In the genomic region with DNA sequence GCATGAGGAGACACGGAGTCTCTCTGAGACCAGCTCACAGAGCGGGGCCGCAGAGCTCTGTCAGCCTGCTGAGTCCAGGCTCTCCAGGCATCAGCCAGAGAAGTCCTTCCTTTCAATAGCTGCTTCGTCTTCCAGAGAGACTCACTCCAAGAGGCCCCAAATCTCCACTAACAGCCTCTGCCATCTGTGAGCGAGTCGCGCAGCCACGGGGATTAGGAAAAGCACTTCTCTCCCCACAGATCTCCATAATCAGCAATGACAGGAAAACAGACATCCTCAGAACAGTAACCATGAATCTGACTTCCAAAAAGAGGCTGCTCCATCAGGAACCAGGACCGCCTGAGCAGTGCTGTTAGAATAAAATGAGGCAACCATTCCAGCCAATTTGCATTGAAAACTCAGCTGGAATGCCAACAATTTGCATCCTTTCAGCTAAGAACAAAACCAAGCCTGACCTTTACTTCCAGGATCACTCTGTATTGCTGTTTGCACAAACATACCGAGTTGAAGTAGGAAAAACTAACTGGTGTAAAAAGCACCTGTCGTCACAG, we compare ENCODE assay signal across 2 cellular contexts.
A peak's percentile ranks its signal among the peaks of the same experiment; 100 is the strongest.
TF ChIP-seq lines count a peak whose summit lies in the region.

No MANE protein-coding gene starts in this region.

TF ChIP-seq in GM23338, 12 proteins besides CTCF, POLR2A, EP300 and RAD21:
- TF ChIP-seq NANOG (IDR thresholded peaks at IDR 0.05; ENCODE audit: borderline replicate concordance), result peak; percentile 78
- TF ChIP-seq EZH2phosphoT487 (IDR thresholded peaks at IDR 0.05; ENCODE audit: unreplicated experiment), result no peak
- TF ChIP-seq ZNF114 (CRISPR knock-in tag; IDR thresholded peaks at IDR 0.05), result no peak
- no peak for TF ChIP-seq CREB1 (CRISPR knock-in tag; IDR thresholded peaks at IDR 0.05; ENCODE audit: low read depth)
- no peak for TF ChIP-seq ZNF331 (CRISPR knock-in tag; IDR thresholded peaks at IDR 0.05; ENCODE audit: low read depth)
- TF ChIP-seq, protein P1, sequence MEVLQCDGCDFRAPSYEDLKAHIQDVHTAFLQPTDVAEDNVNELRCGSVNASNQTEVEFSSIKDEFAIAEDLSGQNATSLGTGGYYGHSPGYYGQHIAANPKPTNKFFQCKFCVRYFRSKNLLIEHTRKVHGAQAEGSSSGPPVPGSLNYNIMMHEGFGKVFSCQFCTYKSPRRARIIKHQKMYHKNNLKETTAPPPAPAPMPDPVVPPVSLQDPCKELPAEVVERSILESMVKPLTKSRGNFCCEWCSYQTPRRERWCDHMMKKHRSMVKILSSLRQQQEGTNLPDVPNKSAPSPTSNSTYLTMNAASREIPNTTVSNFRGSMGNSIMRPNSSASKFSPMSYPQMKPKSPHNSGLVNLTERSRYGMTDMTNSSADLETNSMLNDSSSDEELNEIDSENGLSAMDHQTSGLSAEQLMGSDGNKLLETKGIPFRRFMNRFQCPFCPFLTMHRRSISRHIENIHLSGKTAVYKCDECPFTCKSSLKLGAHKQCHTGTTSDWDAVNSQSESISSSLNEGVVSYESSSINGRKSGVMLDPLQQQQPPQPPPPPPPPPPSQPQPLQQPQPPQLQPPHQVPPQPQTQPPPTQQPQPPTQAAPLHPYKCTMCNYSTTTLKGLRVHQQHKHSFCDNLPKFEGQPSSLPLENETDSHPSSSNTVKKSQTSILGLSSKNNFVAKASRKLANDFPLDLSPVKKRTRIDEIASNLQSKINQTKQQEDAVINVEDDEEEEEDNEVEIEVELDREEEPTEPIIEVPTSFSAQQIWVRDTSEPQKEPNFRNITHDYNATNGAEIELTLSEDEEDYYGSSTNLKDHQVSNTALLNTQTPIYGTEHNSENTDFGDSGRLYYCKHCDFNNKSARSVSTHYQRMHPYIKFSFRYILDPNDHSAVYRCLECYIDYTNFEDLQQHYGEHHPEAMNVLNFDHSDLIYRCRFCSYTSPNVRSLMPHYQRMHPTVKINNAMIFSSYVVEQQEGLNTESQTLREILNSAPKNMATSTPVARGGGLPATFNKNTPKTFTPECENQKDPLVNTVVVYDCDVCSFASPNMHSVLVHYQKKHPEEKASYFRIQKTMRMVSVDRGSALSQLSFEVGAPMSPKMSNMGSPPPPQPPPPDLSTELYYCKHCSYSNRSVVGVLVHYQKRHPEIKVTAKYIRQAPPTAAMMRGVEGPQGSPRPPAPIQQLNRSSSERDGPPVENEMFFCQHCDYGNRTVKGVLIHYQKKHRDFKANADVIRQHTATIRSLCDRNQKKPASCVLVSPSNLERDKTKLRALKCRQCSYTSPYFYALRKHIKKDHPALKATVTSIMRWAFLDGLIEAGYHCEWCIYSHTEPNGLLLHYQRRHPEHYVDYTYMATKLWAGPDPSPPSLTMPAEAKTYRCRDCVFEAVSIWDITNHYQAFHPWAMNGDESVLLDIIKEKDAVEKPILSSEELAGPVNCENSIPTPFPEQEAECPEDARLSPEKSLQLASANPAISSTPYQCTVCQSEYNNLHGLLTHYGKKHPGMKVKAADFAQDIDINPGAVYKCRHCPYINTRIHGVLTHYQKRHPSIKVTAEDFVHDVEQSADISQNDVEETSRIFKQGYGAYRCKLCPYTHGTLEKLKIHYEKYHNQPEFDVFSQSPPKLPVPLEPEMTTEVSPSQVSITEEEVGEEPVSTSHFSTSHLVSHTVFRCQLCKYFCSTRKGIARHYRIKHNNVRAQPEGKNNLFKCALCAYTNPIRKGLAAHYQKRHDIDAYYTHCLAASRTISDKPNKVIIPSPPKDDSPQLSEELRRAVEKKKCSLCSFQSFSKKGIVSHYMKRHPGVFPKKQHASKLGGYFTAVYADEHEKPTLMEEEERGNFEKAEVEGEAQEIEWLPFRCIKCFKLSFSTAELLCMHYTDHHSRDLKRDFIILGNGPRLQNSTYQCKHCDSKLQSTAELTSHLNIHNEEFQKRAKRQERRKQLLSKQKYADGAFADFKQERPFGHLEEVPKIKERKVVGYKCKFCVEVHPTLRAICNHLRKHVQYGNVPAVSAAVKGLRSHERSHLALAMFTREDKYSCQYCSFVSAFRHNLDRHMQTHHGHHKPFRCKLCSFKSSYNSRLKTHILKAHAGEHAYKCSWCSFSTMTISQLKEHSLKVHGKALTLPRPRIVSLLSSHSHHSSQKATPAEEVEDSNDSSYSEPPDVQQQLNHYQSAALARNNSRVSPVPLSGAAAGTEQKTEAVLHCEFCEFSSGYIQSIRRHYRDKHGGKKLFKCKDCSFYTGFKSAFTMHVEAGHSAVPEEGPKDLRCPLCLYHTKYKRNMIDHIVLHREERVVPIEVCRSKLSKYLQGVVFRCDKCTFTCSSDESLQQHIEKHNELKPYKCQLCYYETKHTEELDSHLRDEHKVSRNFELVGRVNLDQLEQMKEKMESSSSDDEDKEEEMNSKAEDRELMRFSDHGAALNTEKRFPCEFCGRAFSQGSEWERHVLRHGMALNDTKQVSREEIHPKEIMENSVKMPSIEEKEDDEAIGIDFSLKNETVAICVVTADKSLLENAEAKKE (CRISPR knock-in tag; IDR thresholded peaks at IDR 0.05), result no peak
- no peak; the same call in 1 of the 2 replicates for TF ChIP-seq POLR2AphosphoS5 (IDR thresholded peaks at IDR 0.05; ENCODE audit: low read depth)
- TF ChIP-seq, protein P2, sequence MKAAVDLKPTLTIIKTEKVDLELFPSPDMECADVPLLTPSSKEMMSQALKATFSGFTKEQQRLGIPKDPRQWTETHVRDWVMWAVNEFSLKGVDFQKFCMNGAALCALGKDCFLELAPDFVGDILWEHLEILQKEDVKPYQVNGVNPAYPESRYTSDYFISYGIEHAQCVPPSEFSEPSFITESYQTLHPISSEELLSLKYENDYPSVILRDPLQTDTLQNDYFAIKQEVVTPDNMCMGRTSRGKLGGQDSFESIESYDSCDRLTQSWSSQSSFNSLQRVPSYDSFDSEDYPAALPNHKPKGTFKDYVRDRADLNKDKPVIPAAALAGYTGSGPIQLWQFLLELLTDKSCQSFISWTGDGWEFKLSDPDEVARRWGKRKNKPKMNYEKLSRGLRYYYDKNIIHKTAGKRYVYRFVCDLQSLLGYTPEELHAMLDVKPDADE (IDR thresholded peaks at IDR 0.05), result no peak

TF ChIP-seq in H1, 55 proteins besides CTCF, POLR2A, EP300 and RAD21:
- TF ChIP-seq FOSL1 (IDR thresholded peaks at IDR 0.05; ENCODE audit: insufficient read depth, low read depth, low read length), result no peak
- no peak for TF ChIP-seq KDM1A (IDR thresholded peaks at IDR 0.05; ENCODE audit: borderline replicate concordance, low read length)
- TF ChIP-seq, protein P3, sequence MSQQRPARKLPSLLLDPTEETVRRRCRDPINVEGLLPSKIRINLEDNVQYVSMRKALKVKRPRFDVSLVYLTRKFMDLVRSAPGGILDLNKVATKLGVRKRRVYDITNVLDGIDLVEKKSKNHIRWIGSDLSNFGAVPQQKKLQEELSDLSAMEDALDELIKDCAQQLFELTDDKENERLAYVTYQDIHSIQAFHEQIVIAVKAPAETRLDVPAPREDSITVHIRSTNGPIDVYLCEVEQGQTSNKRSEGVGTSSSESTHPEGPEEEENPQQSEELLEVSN (IDR thresholded peaks at IDR 0.05), result no peak
- TF ChIP-seq TBP (IDR thresholded peaks at IDR 0.05; ENCODE audit: low read depth, low read length), result peak; percentile 7; the same call in 1 of the 2 replicates
- TF ChIP-seq ASH2L (IDR thresholded peaks at IDR 0.05; ENCODE audit: low read length), result peak; percentile 96
- TF ChIP-seq, protein P4, sequence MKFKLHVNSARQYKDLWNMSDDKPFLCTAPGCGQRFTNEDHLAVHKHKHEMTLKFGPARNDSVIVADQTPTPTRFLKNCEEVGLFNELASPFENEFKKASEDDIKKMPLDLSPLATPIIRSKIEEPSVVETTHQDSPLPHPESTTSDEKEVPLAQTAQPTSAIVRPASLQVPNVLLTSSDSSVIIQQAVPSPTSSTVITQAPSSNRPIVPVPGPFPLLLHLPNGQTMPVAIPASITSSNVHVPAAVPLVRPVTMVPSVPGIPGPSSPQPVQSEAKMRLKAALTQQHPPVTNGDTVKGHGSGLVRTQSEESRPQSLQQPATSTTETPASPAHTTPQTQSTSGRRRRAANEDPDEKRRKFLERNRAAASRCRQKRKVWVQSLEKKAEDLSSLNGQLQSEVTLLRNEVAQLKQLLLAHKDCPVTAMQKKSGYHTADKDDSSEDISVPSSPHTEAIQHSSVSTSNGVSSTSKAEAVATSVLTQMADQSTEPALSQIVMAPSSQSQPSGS (IDR thresholded peaks at IDR 0.05; ENCODE audit: low read length), result peak; percentile 75; the same call in 1 of the 2 replicates
- no peak for TF ChIP-seq EGR1 (IDR thresholded peaks at IDR 0.05; ENCODE audit: borderline replicate concordance, low read depth, low read length)
- TF ChIP-seq SP1 (IDR thresholded peaks at IDR 0.05; ENCODE audit: low read depth, low read length), result peak; percentile 84
- no peak for TF ChIP-seq KDM5A (IDR thresholded peaks at IDR 0.05; ENCODE audit: low read length)
- TF ChIP-seq RBBP5 (IDR thresholded peaks at IDR 0.05; ENCODE audit: borderline replicate concordance, low read depth, low read length), result peak; percentile 54; the same call in 1 of the 2 replicates
- 0 out of 4 replicates have a peak, but pooled peaks of 1 of the 2 experiments have one; percentile 52 for TF ChIP-seq SIN3A (conservative IDR thresholded peaks at IDR 0.05 in 1 of 2, IDR thresholded peaks at IDR 0.05 in 1 of 2; ENCODE audit: low read depth in 1 of 2, low read length in 2 of 2)
- no peak for TF ChIP-seq HDAC6 (IDR thresholded peaks at IDR 0.05; ENCODE audit: low read depth, low read length)
- no peak for TF ChIP-seq POLR2AphosphoS5 (IDR thresholded peaks at IDR 0.05; ENCODE audit: low read depth, low read length)
- TF ChIP-seq TEAD4 (IDR thresholded peaks at IDR 0.05; ENCODE audit: low read depth, low read length), result peak; percentile 100
- no peak for TF ChIP-seq HDAC2 (IDR thresholded peaks at IDR 0.05; ENCODE audit: borderline replicate concordance in 1 of 2, low read depth in 2 of 2, low read length in 2 of 2)
- TF ChIP-seq PHF8 (conservative IDR thresholded peaks at IDR 0.05; ENCODE audit: low read depth, low read length), result no peak
- TF ChIP-seq KDM4A (IDR thresholded peaks at IDR 0.05; ENCODE audit: low read depth, low read length, severe bottlenecking), result no peak
- TF ChIP-seq CEBPB (IDR thresholded peaks at IDR 0.05; ENCODE audit: low read depth, low read length), result peak; percentile 85
- TF ChIP-seq NRF1 (IDR thresholded peaks at IDR 0.05; ENCODE audit: low read depth, low read length), result no peak
- no peak for TF ChIP-seq TAF7 (optimal IDR thresholded peaks at IDR 0.05; ENCODE audit: borderline replicate concordance, low read depth, low read length)
- 0 out of 2 replicates have a peak, but pooled peaks have one; percentile 6 for TF ChIP-seq TCF12 (IDR thresholded peaks at IDR 0.05; ENCODE audit: low read depth, low read length)
- TF ChIP-seq SUZ12 (IDR thresholded peaks at IDR 0.05; ENCODE audit: low read length), result no peak
- peak; percentile 51; the same call in 1 of the 2 replicates for TF ChIP-seq TAF1 (IDR thresholded peaks at IDR 0.05; ENCODE audit: low read depth, low read length)
- TF ChIP-seq, protein P5, sequence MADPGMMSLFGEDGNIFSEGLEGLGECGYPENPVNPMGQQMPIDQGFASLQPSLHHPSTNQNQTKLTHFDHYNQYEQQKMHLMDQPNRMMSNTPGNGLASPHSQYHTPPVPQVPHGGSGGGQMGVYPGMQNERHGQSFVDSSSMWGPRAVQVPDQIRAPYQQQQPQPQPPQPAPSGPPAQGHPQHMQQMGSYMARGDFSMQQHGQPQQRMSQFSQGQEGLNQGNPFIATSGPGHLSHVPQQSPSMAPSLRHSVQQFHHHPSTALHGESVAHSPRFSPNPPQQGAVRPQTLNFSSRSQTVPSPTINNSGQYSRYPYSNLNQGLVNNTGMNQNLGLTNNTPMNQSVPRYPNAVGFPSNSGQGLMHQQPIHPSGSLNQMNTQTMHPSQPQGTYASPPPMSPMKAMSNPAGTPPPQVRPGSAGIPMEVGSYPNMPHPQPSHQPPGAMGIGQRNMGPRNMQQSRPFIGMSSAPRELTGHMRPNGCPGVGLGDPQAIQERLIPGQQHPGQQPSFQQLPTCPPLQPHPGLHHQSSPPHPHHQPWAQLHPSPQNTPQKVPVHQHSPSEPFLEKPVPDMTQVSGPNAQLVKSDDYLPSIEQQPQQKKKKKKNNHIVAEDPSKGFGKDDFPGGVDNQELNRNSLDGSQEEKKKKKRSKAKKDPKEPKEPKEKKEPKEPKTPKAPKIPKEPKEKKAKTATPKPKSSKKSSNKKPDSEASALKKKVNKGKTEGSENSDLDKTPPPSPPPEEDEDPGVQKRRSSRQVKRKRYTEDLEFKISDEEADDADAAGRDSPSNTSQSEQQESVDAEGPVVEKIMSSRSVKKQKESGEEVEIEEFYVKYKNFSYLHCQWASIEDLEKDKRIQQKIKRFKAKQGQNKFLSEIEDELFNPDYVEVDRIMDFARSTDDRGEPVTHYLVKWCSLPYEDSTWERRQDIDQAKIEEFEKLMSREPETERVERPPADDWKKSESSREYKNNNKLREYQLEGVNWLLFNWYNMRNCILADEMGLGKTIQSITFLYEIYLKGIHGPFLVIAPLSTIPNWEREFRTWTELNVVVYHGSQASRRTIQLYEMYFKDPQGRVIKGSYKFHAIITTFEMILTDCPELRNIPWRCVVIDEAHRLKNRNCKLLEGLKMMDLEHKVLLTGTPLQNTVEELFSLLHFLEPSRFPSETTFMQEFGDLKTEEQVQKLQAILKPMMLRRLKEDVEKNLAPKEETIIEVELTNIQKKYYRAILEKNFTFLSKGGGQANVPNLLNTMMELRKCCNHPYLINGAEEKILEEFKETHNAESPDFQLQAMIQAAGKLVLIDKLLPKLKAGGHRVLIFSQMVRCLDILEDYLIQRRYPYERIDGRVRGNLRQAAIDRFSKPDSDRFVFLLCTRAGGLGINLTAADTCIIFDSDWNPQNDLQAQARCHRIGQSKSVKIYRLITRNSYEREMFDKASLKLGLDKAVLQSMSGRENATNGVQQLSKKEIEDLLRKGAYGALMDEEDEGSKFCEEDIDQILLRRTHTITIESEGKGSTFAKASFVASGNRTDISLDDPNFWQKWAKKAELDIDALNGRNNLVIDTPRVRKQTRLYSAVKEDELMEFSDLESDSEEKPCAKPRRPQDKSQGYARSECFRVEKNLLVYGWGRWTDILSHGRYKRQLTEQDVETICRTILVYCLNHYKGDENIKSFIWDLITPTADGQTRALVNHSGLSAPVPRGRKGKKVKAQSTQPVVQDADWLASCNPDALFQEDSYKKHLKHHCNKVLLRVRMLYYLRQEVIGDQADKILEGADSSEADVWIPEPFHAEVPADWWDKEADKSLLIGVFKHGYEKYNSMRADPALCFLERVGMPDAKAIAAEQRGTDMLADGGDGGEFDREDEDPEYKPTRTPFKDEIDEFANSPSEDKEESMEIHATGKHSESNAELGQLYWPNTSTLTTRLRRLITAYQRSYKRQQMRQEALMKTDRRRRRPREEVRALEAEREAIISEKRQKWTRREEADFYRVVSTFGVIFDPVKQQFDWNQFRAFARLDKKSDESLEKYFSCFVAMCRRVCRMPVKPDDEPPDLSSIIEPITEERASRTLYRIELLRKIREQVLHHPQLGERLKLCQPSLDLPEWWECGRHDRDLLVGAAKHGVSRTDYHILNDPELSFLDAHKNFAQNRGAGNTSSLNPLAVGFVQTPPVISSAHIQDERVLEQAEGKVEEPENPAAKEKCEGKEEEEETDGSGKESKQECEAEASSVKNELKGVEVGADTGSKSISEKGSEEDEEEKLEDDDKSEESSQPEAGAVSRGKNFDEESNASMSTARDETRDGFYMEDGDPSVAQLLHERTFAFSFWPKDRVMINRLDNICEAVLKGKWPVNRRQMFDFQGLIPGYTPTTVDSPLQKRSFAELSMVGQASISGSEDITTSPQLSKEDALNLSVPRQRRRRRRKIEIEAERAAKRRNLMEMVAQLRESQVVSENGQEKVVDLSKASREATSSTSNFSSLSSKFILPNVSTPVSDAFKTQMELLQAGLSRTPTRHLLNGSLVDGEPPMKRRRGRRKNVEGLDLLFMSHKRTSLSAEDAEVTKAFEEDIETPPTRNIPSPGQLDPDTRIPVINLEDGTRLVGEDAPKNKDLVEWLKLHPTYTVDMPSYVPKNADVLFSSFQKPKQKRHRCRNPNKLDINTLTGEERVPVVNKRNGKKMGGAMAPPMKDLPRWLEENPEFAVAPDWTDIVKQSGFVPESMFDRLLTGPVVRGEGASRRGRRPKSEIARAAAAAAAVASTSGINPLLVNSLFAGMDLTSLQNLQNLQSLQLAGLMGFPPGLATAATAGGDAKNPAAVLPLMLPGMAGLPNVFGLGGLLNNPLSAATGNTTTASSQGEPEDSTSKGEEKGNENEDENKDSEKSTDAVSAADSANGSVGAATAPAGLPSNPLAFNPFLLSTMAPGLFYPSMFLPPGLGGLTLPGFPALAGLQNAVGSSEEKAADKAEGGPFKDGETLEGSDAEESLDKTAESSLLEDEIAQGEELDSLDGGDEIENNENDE (IDR thresholded peaks at IDR 0.05; ENCODE audit: insufficient replicate concordance, low read length), result no peak
